In the genomic region with DNA sequence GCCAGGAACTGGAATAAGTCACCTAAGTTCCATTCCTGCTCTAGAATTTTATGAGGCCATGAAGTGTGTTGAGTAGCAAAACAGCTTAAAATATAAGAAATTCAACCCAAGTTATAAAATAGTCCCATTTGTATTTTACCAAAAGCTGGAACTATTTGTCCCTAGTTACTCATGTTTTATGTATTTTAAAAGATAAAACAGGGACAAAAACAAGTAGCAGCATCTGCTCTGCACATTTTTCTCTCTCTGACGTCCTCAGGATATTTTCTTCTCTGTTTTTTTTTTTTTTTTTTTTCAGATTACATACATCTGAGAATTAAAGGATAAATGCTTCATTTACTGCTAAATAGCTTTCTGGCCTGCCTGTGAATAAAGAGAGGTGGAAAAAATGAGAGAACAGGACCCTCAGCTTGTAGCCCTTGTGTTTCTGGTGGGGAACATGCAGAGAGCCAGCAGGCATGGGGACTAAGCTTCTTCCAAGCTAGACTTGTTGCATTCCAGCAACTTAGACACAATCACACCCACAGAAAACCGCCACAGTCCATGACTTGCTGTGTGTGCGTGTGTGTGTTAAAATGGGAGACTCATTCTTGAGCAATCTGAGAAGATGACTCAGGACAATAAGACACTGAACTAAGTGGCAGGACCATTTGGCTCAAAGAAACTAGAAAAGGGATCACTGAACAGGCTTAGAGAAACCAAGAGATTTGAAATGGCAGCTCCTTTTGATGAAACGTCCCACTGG, we compare ENCODE assay signal across 1 cellular context.
TF ChIP-seq lines count a peak whose summit lies in the region.

No MANE protein-coding gene starts in this region.

TF ChIP-seq in SK-N-SH, 30 proteins besides CTCF, POLR2A, EP300 and RAD21 (continued from another document):
- TF ChIP-seq, protein P1, sequence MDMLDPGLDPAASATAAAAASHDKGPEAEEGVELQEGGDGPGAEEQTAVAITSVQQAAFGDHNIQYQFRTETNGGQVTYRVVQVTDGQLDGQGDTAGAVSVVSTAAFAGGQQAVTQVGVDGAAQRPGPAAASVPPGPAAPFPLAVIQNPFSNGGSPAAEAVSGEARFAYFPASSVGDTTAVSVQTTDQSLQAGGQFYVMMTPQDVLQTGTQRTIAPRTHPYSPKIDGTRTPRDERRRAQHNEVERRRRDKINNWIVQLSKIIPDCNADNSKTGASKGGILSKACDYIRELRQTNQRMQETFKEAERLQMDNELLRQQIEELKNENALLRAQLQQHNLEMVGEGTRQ (IDR thresholded peaks at IDR 0.05; ENCODE audit: borderline replicate concordance, low read depth, low read length): no peak
- TF ChIP-seq FOSL2 (IDR thresholded peaks at IDR 0.05; ENCODE audit: borderline replicate concordance, low read depth): peak; percentile 88
- TF ChIP-seq GABPA (IDR thresholded peaks at IDR 0.05; ENCODE audit: low read depth): no peak
- peak; percentile 34; the same call in 1 of the 2 replicates for TF ChIP-seq PBX3 (IDR thresholded peaks at IDR 0.05)
- TF ChIP-seq RXRA (IDR thresholded peaks at IDR 0.05; ENCODE audit: borderline replicate concordance, low read depth): no peak
- TF ChIP-seq TEAD4 (IDR thresholded peaks at IDR 0.05; ENCODE audit: borderline replicate concordance, insufficient read depth): no peak
- no peak for TF ChIP-seq MXI1 (IDR thresholded peaks at IDR 0.05; ENCODE audit: low read depth, low read length)
- no peak for TF ChIP-seq EZH2phosphoT487 (IDR thresholded peaks at IDR 0.05; ENCODE audit: borderline replicate concordance, low read depth)
- TF ChIP-seq, protein P2, sequence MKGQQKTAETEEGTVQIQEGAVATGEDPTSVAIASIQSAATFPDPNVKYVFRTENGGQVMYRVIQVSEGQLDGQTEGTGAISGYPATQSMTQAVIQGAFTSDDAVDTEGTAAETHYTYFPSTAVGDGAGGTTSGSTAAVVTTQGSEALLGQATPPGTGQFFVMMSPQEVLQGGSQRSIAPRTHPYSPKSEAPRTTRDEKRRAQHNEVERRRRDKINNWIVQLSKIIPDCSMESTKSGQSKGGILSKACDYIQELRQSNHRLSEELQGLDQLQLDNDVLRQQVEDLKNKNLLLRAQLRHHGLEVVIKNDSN (IDR thresholded peaks at IDR 0.05; ENCODE audit: borderline replicate concordance, low read depth): no peak
- peak; percentile 6; the same call in 1 of the 2 replicates for TF ChIP-seq NFIC (IDR thresholded peaks at IDR 0.05; ENCODE audit: borderline replicate concordance)
- no peak for TF ChIP-seq IRF3 (IDR thresholded peaks at IDR 0.05; ENCODE audit: low read depth, low read length)
- no peak for TF ChIP-seq CHD2 (IDR thresholded peaks at IDR 0.05; ENCODE audit: low read length, partially characterized antibody)
- 0 out of 2 replicates have a peak, but pooled peaks have one; percentile 17 for TF ChIP-seq SIN3A (IDR thresholded peaks at IDR 0.05; ENCODE audit: borderline replicate concordance, low read depth, low read length)
- no peak for TF ChIP-seq FOXJ3 (CRISPR knock-in tag; IDR thresholded peaks at IDR 0.05)
- TF ChIP-seq POLR2AphosphoS5 (IDR thresholded peaks at IDR 0.05; ENCODE audit: low read depth, low read length): peak; percentile 35; the same call in 1 of the 2 replicates
TF ChIP-seq in SK-N-SH: peak in this region for 9.
